8 cellular contexts compared by ENCODE assay signal in the genomic region with DNA sequence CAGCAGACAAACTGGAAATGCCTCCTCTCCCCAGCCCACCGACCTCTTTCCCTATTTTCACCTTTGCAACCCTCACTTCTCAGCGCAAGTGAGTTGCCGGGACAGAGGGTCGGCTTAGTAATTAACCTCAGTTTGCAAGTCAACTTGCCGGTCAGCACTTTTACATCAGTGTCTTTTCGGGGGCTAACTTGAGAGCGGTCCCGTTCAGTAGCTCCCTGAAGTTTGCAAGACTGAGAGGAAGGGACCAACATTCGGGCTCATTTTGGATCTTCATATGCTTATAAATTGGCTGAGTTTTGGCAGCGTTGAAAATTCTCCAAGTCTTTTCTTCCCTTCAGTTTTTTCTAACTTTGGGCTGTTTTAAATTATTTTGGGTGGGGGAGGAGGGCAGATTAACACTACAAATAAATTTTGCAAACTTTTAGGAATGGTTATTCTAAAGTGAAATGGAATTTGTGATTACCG. TPM values are rescaled to one million over a fixed set of nuclear protein-coding genes. Genes with fewer than 3 reads are reported as not detected.
DNase-seq lines count a peak whose midpoint lies in the region; ATAC-seq and TF ChIP-seq lines count a peak whose summit lies in the region.

No MANE protein-coding gene starts in this region.

- TF ChIP-seq CTCF in BE2C (IDR thresholded peaks at IDR 0.05; ENCODE audit: low read depth, low read length) (no peak), colonic mucosa (IDR thresholded peaks at IDR 0.05) (no peak), natural killer cell (IDR thresholded peaks at IDR 0.05) (no peak)

- DNase-seq in BE2C (no peak), colonic mucosa (no peak), natural killer cell (no peak), nucleus accumbens (lab: John Stamatoyannopoulos, UW) (no peak)
- DNase-seq in stimulated activated CD4-positive, alpha-beta T cell treated with anti-CD3 and anti-CD28 coated beads, Interleukin-1b, Interleukin-23, amount 100 ng/mL, for 48 hours: no peak

- H3K27ac ChIP-seq in colonic mucosa: peak overlapping the region; percentile 98

- H3K36me3 ChIP-seq in BE2C: no peaks in the 10 kb centered on the region; the same call in 1 of the 2 replicates
- no peaks in the 10 kb centered on the region for H3K36me3 ChIP-seq in colonic mucosa

- H3K4me3 Mint-ChIP-seq in IgD-negative memory B cell (peak overlapping the region; percentile 74 to 98 (median 94)), natural killer cell (peak overlapping the region; percentile 94)

- intact Hi-C loops in colonic mucosa (cut with DNase I) (no loop called here), natural killer cell (cut with micrococcal nuclease) (loop anchor here (1.0 to 5.0 kb wide), 2 partner anchors 18 to 705 kb away; a partner anchor contains a TSS)

- no peak for ATAC-seq in natural killer cell
- ATAC-seq in HG02870 (IDR thresholded peaks at IDR 0.05; ENCODE audit: unreplicated experiment): no peak
- no peak for ATAC-seq in HG03432 (IDR thresholded peaks at IDR 0.05; ENCODE audit: unreplicated experiment)

- H3K27me3 ChIP-seq in BE2C (no peaks in the 10 kb centered on the region), colonic mucosa (no peaks in the 10 kb centered on the region)

- no peaks in the 10 kb centered on the region for H3K36me3 Mint-ChIP-seq in IgD-negative memory B cell
- H3K36me3 Mint-ChIP-seq in natural killer cell: no peaks in the 10 kb centered on the region

- H3K4me1 Mint-ChIP-seq in IgD-negative memory B cell (peaks cover 11 to 17% (median 11%) of the 10 kb centered on the region in 3 donors), natural killer cell (peaks cover 12 to 21% of the 10 kb centered on the region in 2 donors)

- H3K9me3 Mint-ChIP-seq in IgD-negative memory B cell (no peaks in the 10 kb centered on the region), natural killer cell (no peaks in the 10 kb centered on the region)

- H3K4me3 ChIP-seq in BE2C (ENCODE audit: low read depth, low read length): peak overlapping the region; percentile 99
- H3K4me3 ChIP-seq in colonic mucosa: peak overlapping the region; percentile 82

- peak overlapping the region; percentile 73 to 94 for H3K9ac ChIP-seq in colonic mucosa (ENCODE audit: low read depth in 2 of 2, low read length in 2 of 2)

- H3K27me3 Mint-ChIP-seq in IgD-negative memory B cell (no peaks in the 10 kb centered on the region), natural killer cell (ENCODE audit: low read depth in 2 of 2) (no peaks in the 10 kb centered on the region)

- no peaks in the 10 kb centered on the region for H3K4me1 ChIP-seq in BE2C
- peaks cover 4% of the 10 kb centered on the region for H3K4me1 ChIP-seq in colonic mucosa

- H3K27ac Mint-ChIP-seq in IgD-negative memory B cell: peak overlapping the region; percentile 31 to 92 (median 63)
- peak overlapping the region; percentile 72 to 86 for H3K27ac Mint-ChIP-seq in natural killer cell

- H3K9me3 ChIP-seq in BE2C (no peaks in the 10 kb centered on the region), colonic mucosa (no peaks in the 10 kb centered on the region)

RNA-seq across cellular contexts. Expression of a gene that starts 0.8 kb away (rescaled TPM):
- polyA plus RNA-seq in BE2C (2012; ENCODE audit: insufficient read depth, insufficient read length, low read depth): 10.7 TPM
- polyA plus RNA-seq in IgD-negative memory B cell: 1.9 TPM
- total RNA-seq in colonic mucosa: 1 to 10 TPM; 3.4 to 3.8 TPM
- total RNA-seq in natural killer cell: 1 to 10 TPM; 5.1 to 9.4 (median 6.3) TPM

RNA-seq across cellular contexts. Expression of a gene that starts 17.9 kb away (rescaled TPM):
- 34.8 TPM for polyA plus RNA-seq in BE2C (2012; ENCODE audit: insufficient read depth, insufficient read length, low read depth)
- polyA plus RNA-seq in IgD-negative memory B cell: 24.6 TPM
- 10 to 100 TPM; 68.4 to 69.8 TPM for total RNA-seq in colonic mucosa
- total RNA-seq in natural killer cell: 100 to 1,000 TPM in 1 of 3 donors, 10 to 100 TPM in 2; 66.5 to 101 (median 90.7) TPM
